In genomic region chr10:100446130-100446761, GRCh38 we compare ENCODE assay signal across 30 cellular contexts. TPM values are rescaled to one million over a fixed set of nuclear protein-coding genes. Genes with fewer than 3 reads are reported as not detected.
DNase-seq lines count a peak whose midpoint lies in the region; ATAC-seq, FAIRE-seq and TF ChIP-seq lines count a peak whose summit lies in the region.
"Had no signal": no experiment of that assay in that cellular context is flagged by ENCODE, and none has a peak within 500 bp of the region (broad histone marks: within the 10 kb centered on the region; RNA-seq: fewer than 3 reads in every experiment).

No MANE protein-coding gene starts in this region.

- peak; percentile 37 to 46 for DNase-seq in Caco-2
- peak; percentile 2 for DNase-seq in GM12865 (ENCODE audit: low read depth)
- DNase-seq in K562 (ENCODE audit: extremely low read depth in 1 of 4, low spot score in 3 of 4), result peak in 1 of 4 experiments; percentile 13
- DNase-seq in posterior cingulate gyrus, result no peak
- DNase-seq: activated B cell treated with CpG ODN at 0.5 μM for 24 hours; activated CD4-positive, alpha-beta T cell treated with anti-CD3 and anti-CD28 coated beads, Interleukin-2, amount 50 U/mL, for 48 hours; activated effector memory CD4-positive, alpha-beta T cell treated with Interleukin-2 at 50 U/mL for 16 hours; activated naive CD8-positive, alpha-beta T cell treated with anti-CD3 and anti-CD28 coated beads for 36 hours; caudate nucleus; CD4-positive, alpha-beta T cell; kidney; MM.1S; NCI-H1436 treated with DMSO at 0.1 percent for 48 hours; NCI-H2171 treated with DMSO at 0.1 percent for 48 hours; SW 1271 had no signal

- in situ Hi-C loops in K562 (cut with MboI), result no loop called here

- H3F3A ChIP-seq in Loucy (ENCODE audit: low read depth), result no peaks in the 10 kb centered on the region

- TF ChIP-seq RAD21 in K562 (CRISPR knock-in tag; conservative IDR thresholded peaks at IDR 0.05 in 1 of 2, IDR thresholded peaks at IDR 0.05 in 1 of 2), result no peak; a peak in 1 of 4 replicates

- WGBS in K562 (ENCODE audit: insufficient coverage, low coverage, missing lambda C conversion rate), result 2% methylated on average over 4 of the region's 4 CpGs

- TF ChIP-seq CTCF in Caco-2 (IDR thresholded peaks at IDR 0.05; ENCODE audit: insufficient read depth in 1 of 2, low read depth in 1 of 2, low read length in 1 of 2, severe bottlenecking in 1 of 2, unreplicated experiment in 1 of 2), result peak in 1 of 2 experiments; percentile 51
- no peak for TF ChIP-seq CTCF in GM12865 (IDR thresholded peaks at IDR 0.05; ENCODE audit: insufficient read depth, low read depth, low read length, missing control alignments)
- TF ChIP-seq CTCF in Loucy (conservative IDR thresholded peaks at IDR 0.05; ENCODE audit: low read length), result peak; percentile 20; the same call in 1 of the 2 replicates
- no peak for TF ChIP-seq CTCF in K562 (IDR thresholded peaks at IDR 0.05 in 2 of 3, conservative IDR thresholded peaks at IDR 0.05 in 1 of 3; ENCODE audit: insufficient read depth in 2 of 3, low read depth in 1 of 3, low read length in 3 of 3)

- H3K27me3 ChIP-seq in Caco-2 (replicated peaks; ENCODE audit: control insufficient read depth, insufficient read depth, low read length), result no peaks in the 10 kb centered on the region; the same call in 1 of the 2 replicates
- H3K27me3 ChIP-seq in Loucy (ENCODE audit: insufficient read depth, low read length, poor library complexity, severe bottlenecking), result no peaks in the 10 kb centered on the region
- no peaks in the 10 kb centered on the region for H3K27me3 ChIP-seq in K562 (ENCODE audit: control insufficient read depth in 2 of 2, insufficient read depth in 2 of 2, low read length in 2 of 2)

- CTCF ChIA-PET in Caco-2 (lab: Charles Lee) (interaction anchor here (1.0 to 2.1 kb wide), 6 partner anchors 22 to 432 kb away, joined by 3 to 37 read pairs (median 8); no protein-coding TSS in a partner anchor), K562 (lab: Yijun Ruan, JAX; ENCODE audit: low intra/inter-chr PET ratio) (interaction anchor here (0.5 to 0.7 kb wide), 2 partner anchors 87 to 774 kb away, joined by 3 to 4 read pairs; no protein-coding TSS in a partner anchor)

- H3K9me3 ChIP-seq in Caco-2, result no peaks in the 10 kb centered on the region
- no peaks in the 10 kb centered on the region for H3K9me3 ChIP-seq in Loucy (ENCODE audit: insufficient read depth, low read depth, low read length)
- no peaks in the 10 kb centered on the region for H3K9me3 ChIP-seq in K562 (replicated peaks; ENCODE audit: control insufficient read depth, insufficient read depth, low read depth, low read length)
- H3K9me3 ChIP-seq: prostate gland had no signal

- no peaks in the 10 kb centered on the region for H4K20me1 ChIP-seq in Loucy (ENCODE audit: insufficient read depth, low read length, poor library complexity, severe bottlenecking)
- no peaks in the 10 kb centered on the region for H4K20me1 ChIP-seq in K562 (replicated peaks; ENCODE audit: control insufficient read depth, insufficient read depth, low read length)

- POLR2A ChIA-PET in Caco-2 (lab: Charles Lee) (no interaction called here), K562 (lab: Yijun Ruan, JAX) (interaction anchor here (0.6 kb wide), 1 partner anchor 252 kb away, joined by 3 read pairs; no protein-coding TSS in a partner anchor)

- peaks cover 13% of the 10 kb centered on the region for H3K4me1 Mint-ChIP-seq in Caco-2 (ENCODE audit: low read depth, unreplicated experiment)
- H3K4me1 Mint-ChIP-seq: activated B cell treated with CpG ODN at 0.5 μM for 24 hours; activated naive CD8-positive, alpha-beta T cell treated with anti-CD3 and anti-CD28 coated beads for 36 hours had no signal

- no peaks in the 10 kb centered on the region for H3K27me3 Mint-ChIP-seq in Caco-2 (ENCODE audit: insufficient read depth, unreplicated experiment)
- H3K27me3 Mint-ChIP-seq: activated naive CD8-positive, alpha-beta T cell treated with anti-CD3 and anti-CD28 coated beads for 36 hours had no signal

- TF ChIP-seq POLR2A in K562 (conservative IDR thresholded peaks at IDR 0.05), result no peak

- no peaks in the 10 kb centered on the region for H3K9me3 Mint-ChIP-seq in Caco-2 (ENCODE audit: unreplicated experiment)
- H3K9me3 Mint-ChIP-seq: activated naive CD8-positive, alpha-beta T cell treated with anti-CD3 and anti-CD28 coated beads for 36 hours; CD4-positive, alpha-beta T cell had no signal

- BruUV-seq in Caco-2 (replicated peaks; lab: Mats Ljungman, UMichigan), result no TSS peak
- BruUV-seq in K562 (replicated peaks; lab: Mats Ljungman, UMichigan), result no TSS peak

- no peak for TF ChIP-seq EP300 in K562 (IDR thresholded peaks at IDR 0.05; ENCODE audit: low read length)

- FAIRE-seq in K562 (lab: Jason Lieb, UNC), result no peak
- FAIRE-seq: astrocyte, endometrium, GM12878, H1, kidney had no signal

- H3K4me1 ChIP-seq in Caco-2 (no peaks in the 10 kb centered on the region), Loucy (ENCODE audit: insufficient read depth, low read length, poor library complexity, severe bottlenecking) (no peaks in the 10 kb centered on the region), K562 (replicated peaks in 1 of 2; ENCODE audit: control insufficient read depth in 2 of 2, insufficient read depth in 2 of 2, low read length in 2 of 2) (no peaks in the 10 kb centered on the region)
- H3K4me1 ChIP-seq: prostate gland had no signal

- H3K36me3 Mint-ChIP-seq in Caco-2 (ENCODE audit: insufficient read depth, unreplicated experiment), result no peaks in the 10 kb centered on the region
- H3K36me3 Mint-ChIP-seq: activated naive CD8-positive, alpha-beta T cell treated with anti-CD3 and anti-CD28 coated beads for 36 hours; type B pancreatic cell had no signal

- no peaks in the 10 kb centered on the region for H3K36me3 ChIP-seq in Caco-2 (ENCODE audit: control insufficient read depth, insufficient read depth, low read length)
- no peaks in the 10 kb centered on the region for H3K36me3 ChIP-seq in Loucy (ENCODE audit: insufficient read depth, low read length)
- no peaks in the 10 kb centered on the region for H3K36me3 ChIP-seq in K562 (ENCODE audit: control insufficient read depth, insufficient read depth, low read length)
- H3K36me3 ChIP-seq: prostate gland had no signal

- H3K27ac ChIP-seq in K562 (ENCODE audit: extremely low read depth, low read depth, low read length), result no peak overlapping the region
- H3K27ac ChIP-seq: prostate gland, RWPE1 had no signal

- H3K27ac Mint-ChIP-seq in Caco-2 (ENCODE audit: unreplicated experiment), result no peak overlapping the region
- H3K27ac Mint-ChIP-seq: activated B cell treated with CpG ODN at 0.5 μM for 24 hours; activated naive CD8-positive, alpha-beta T cell treated with anti-CD3 and anti-CD28 coated beads for 36 hours; CD4-positive, alpha-beta T cell; dendritic cell treated with granulocyte-macrophage colony-stimulating factor and Interleukin-4, amounts not matched to agents 40 ng/mL and 50 ng/mL, for 4 days; type B pancreatic cell had no signal

- ATAC-seq in K562 (peak; percentile 33; the same call in 2 of the 3 replicates), GM19467 (IDR thresholded peaks at IDR 0.05; ENCODE audit: unreplicated experiment) (no peak), HG02571 (IDR thresholded peaks at IDR 0.05; ENCODE audit: unreplicated experiment) (no peak)
- ATAC-seq: GM12878 had no signal

- H3K79me2 ChIP-seq in Loucy (ENCODE audit: insufficient read depth, low read length) (no peaks in the 10 kb centered on the region), K562 (ENCODE audit: control insufficient read depth, insufficient read depth, low read length) (no peaks in the 10 kb centered on the region)

- H3K9me1 ChIP-seq in K562 (ENCODE audit: control insufficient read depth, insufficient read depth, low read length), result no peaks in the 10 kb centered on the region

- H3K9me2 ChIP-seq in Loucy (replicated peaks; ENCODE audit: low read depth, low read length), result no peaks in the 10 kb centered on the region

- intact Hi-C loops in Caco-2 (cut with micrococcal nuclease; ENCODE audit: unreplicated experiment) (loop anchor here (1.0 kb wide), 1 partner anchor 62 kb away; no protein-coding TSS in a partner anchor), K562 (cut with micrococcal nuclease) (no loop called here), posterior cingulate gyrus (cut with DNase I) (no loop called here)

- H3K4me2 ChIP-seq in Loucy (ENCODE audit: low read depth, low read length, poor library complexity, severe bottlenecking) (no peak overlapping the region), K562 (ENCODE audit: insufficient read depth, low read length) (no peak overlapping the region)

- H3K9ac ChIP-seq in Loucy (ENCODE audit: low read depth, low read length, poor library complexity, severe bottlenecking) (no peak overlapping the region), K562 (ENCODE audit: insufficient read depth in 1 of 2, low read depth in 2 of 2, low read length in 2 of 2) (no peak overlapping the region)

- H3K4me3 Mint-ChIP-seq in Caco-2 (ENCODE audit: unreplicated experiment), result no peak overlapping the region
- H3K4me3 Mint-ChIP-seq: activated B cell treated with CpG ODN at 0.5 μM for 24 hours; activated naive CD8-positive, alpha-beta T cell treated with anti-CD3 and anti-CD28 coated beads for 36 hours; CD4-positive, alpha-beta T cell; dendritic cell treated with granulocyte-macrophage colony-stimulating factor and Interleukin-4, amounts not matched to agents 40 ng/mL and 50 ng/mL, for 4 days; type B pancreatic cell had no signal

- H2AFZ ChIP-seq in Loucy (ENCODE audit: low read length) (no peak overlapping the region), K562 (ENCODE audit: low read depth, low read length) (no peak overlapping the region)

- no peak overlapping the region for H3K4me3 ChIP-seq in Caco-2 (ENCODE audit: low read depth, low read length)
- no peak overlapping the region for H3K4me3 ChIP-seq in GM12865 (ENCODE audit: low read depth, low read length)
- H3K4me3 ChIP-seq in Loucy (ENCODE audit: low read length, poor library complexity, severe bottlenecking), result no peak overlapping the region
- H3K4me3 ChIP-seq in K562, result no peak overlapping the region
- H3K4me3 ChIP-seq: GM12878, prostate gland had no signal

RNA-seq across cellular contexts. Expression of gene WNT8B, which starts 16.6 kb away (rescaled TPM):
- total RNA-seq in Caco-2 (2022) (0.14 TPM in 1 of 2 replicates, not detected in the other), K562 (2014; rRNA removed) (not detected in 2 replicates), K562 (2014; rRNA removed; fragmentation: Illumina TruSeq; extraction: Trizol) (not detected in 2 replicates), K562 (2015; rRNA removed; fragmentation: Illumina TruSeq; extraction: Trizol) (not detected in 2 replicates), K562 (2021) (not detected in 2 replicates)
- total RNA-seq in K562 (2011; cell fraction: chromatin; rRNA removed; ENCODE audit: low replicate concordance), result not detected in 2 replicates
- total RNA-seq in K562 (2011; cell fraction: nucleolus; rRNA removed), result not detected in 2 replicates
- not detected in 2 replicates for total RNA-seq in K562 (2011; cell fraction: nucleoplasm; rRNA removed)
- polyA plus RNA-seq in K562 (2011; rRNA removed) (not detected in 2 replicates), K562 (2014; fragmentation: Illumina TruSeq; extraction: Trizol) (not detected in 2 replicates), K562 (2014; fragmentation: Nextera tagmentation; extraction: Ambion mirVana) (not detected), K562 (2014; rRNA removed) (not detected in 2 replicates)
- polyA plus RNA-seq in K562 (2011; cell fraction: cytosol; rRNA removed), result not detected in 2 replicates
- polyA plus RNA-seq in K562 (2011; cell fraction: nucleus; rRNA removed), result not detected in 2 replicates
- polyA plus RNA-seq in K562 (2012), result 0.06 TPM in 1 of 2 replicates, not detected in the other
- not detected in 2 replicates for polyA minus RNA-seq in K562 (2011; rRNA and poly(A)+ RNA removed)
- polyA minus RNA-seq in K562 (2011; cell fraction: cytosol; rRNA and poly(A)+ RNA removed), result not detected in 2 replicates
- not detected in 2 replicates for polyA minus RNA-seq in K562 (2011; cell fraction: nucleus; rRNA and poly(A)+ RNA removed)
- total RNA-seq: activated B cell treated with CpG ODN at 0.5 μM for 24 hours; astrocyte; CD4-positive, alpha-beta T cell; glomerular endothelial cell; GM12878; kidney; mucosa of gallbladder; skeletal muscle tissue; subcutaneous adipose tissue had no signal
- polyA plus RNA-seq: GM12878 had no signal

Comparison
In these comparisons a context has a peak if more than half of its experiments do, and no peak if none do; other contexts are left out.
1. DNase-seq: peak in Caco-2 (2 of 2) and GM12865 (single experiment); none in posterior cingulate gyrus (0 of 10).